ENCODE assay signal across 19 cellular contexts in the genomic region with DNA sequence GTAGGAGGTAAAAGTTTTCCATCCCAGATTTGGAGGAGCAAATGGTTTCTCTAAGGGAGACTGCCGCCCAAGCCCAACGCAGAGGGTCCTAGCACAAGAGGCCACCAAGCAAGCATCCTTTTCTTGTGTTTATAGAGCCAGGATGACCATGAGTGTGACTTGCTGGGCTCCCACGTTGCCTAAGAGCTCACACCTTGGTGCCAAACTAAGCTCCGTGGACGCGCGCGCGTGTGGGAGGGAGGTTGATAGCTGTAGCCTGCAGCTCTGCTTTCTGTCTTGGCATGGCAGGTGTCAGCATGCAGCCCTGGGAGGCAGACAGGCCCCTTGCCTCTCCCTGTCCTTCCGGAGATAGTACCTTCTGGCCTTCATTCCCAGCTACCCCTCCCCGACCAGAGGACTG.
A peak's percentile ranks its signal among the peaks of the same experiment; 100 is the strongest.
DNase-seq lines count a peak whose midpoint lies in the region; ATAC-seq and TF ChIP-seq lines count a peak whose summit lies in the region.
"Had no signal": no experiment of that assay in that cellular context is flagged by ENCODE, and none has a peak within 500 bp of the region (broad histone marks: within the 10 kb centered on the region; RNA-seq: fewer than 3 reads in every experiment).

No MANE protein-coding gene starts in this region.

- H3K27ac ChIP-seq in SK-N-SH (ENCODE audit: low read depth in 2 of 2, low read length in 1 of 2): no peak overlapping the region
- no peak overlapping the region for H3K27ac ChIP-seq in uterus
- no peak overlapping the region for H3K27ac ChIP-seq in tibial artery
- H3K27ac ChIP-seq in left ventricle myocardium inferior (replicated peaks): no peak overlapping the region
- H3K27ac ChIP-seq: GM23248 had no signal

- H3K9me3 ChIP-seq in SK-N-SH (no peaks in the 10 kb centered on the region), uterus (no peaks in the 10 kb centered on the region), tibial artery (no peaks in the 10 kb centered on the region), left ventricle myocardium inferior (replicated peaks) (no peaks in the 10 kb centered on the region)
- H3K9me3 ChIP-seq: BE2C, Caco-2, HAP-1 had no signal

- H2AFZ ChIP-seq in SK-N-SH (ENCODE audit: low read depth): no peak overlapping the region
- H2AFZ ChIP-seq: GM23248 had no signal

- no peaks in the 10 kb centered on the region for H3K27me3 ChIP-seq in SK-N-SH (ENCODE audit: insufficient read depth)
- no peaks in the 10 kb centered on the region for H3K27me3 ChIP-seq in uterus
- peaks cover 0 to 6% of the 10 kb centered on the region in 2 donors for H3K27me3 ChIP-seq in tibial artery
- H3K27me3 ChIP-seq in left ventricle myocardium inferior (ENCODE audit: low read depth): peaks cover 57% of the 10 kb centered on the region

- no peak overlapping the region for H3K4me2 ChIP-seq in SK-N-SH

- H3K36me3 ChIP-seq in SK-N-SH (replicated peaks in 1 of 2; ENCODE audit: control insufficient read depth in 1 of 2, insufficient read depth in 2 of 2, low read length in 1 of 2) (no peaks in the 10 kb centered on the region), uterus (no peaks in the 10 kb centered on the region), tibial artery (no peaks in the 10 kb centered on the region), left ventricle myocardium inferior (no peaks in the 10 kb centered on the region)
- H3K36me3 ChIP-seq: BE2C, HAP-1 had no signal

- POLR2A ChIA-PET in SK-N-SH (lab: Yijun Ruan, JAX): no interaction called here

- H3K9ac ChIP-seq in SK-N-SH: no peak overlapping the region
- H3K9ac ChIP-seq: GM23248 had no signal

- H3K79me2 ChIP-seq in SK-N-SH (ENCODE audit: insufficient read depth): no peaks in the 10 kb centered on the region

- no peak for TF ChIP-seq EP300 in SK-N-SH (IDR thresholded peaks at IDR 0.05; ENCODE audit: borderline replicate concordance in 1 of 2, low read depth in 1 of 2, low read length in 1 of 2)

- no peaks in the 10 kb centered on the region for H3F3A ChIP-seq in SK-N-SH (replicated peaks; ENCODE audit: insufficient read depth)

- no peaks in the 10 kb centered on the region for H4K20me1 ChIP-seq in SK-N-SH (ENCODE audit: insufficient read depth)

- ATAC-seq in SK-N-SH treated with all-trans-retinoic acid at 6 μM for 48 hours (no peak), HG02981 (IDR thresholded peaks at IDR 0.05; ENCODE audit: unreplicated experiment) (no peak)
- ATAC-seq: GM12878 had no signal

- TF ChIP-seq POLR2A in uterus (IDR thresholded peaks at IDR 0.05): no peak

- CTCF ChIA-PET in SK-N-SH (lab: Yijun Ruan, JAX): interaction anchor here (1.1 to 2.3 kb wide), 2 partner anchors 204 to 215 kb away, joined by 3 to 11 read pairs; no protein-coding TSS in a partner anchor

- no peak for TF ChIP-seq CTCF in SK-N-SH (IDR thresholded peaks at IDR 0.05)
- TF ChIP-seq CTCF in uterus (IDR thresholded peaks at IDR 0.05): no peak
- TF ChIP-seq CTCF in tibial artery (IDR thresholded peaks at IDR 0.05): no peak
- TF ChIP-seq CTCF in left ventricle myocardium inferior (IDR thresholded peaks at IDR 0.05; ENCODE audit: borderline replicate concordance): no peak

- no peak for TF ChIP-seq RAD21 in SK-N-SH (IDR thresholded peaks at IDR 0.05; ENCODE audit: low read length)

- peaks cover 0 to 5% of the 10 kb centered on the region in 2 experiments; a peak in 1 of 4 replicates for H3K4me1 ChIP-seq in SK-N-SH (ENCODE audit: control insufficient read depth in 1 of 2, insufficient read depth in 2 of 2, low read depth in 1 of 2, low read length in 1 of 2)
- no peaks in the 10 kb centered on the region for H3K4me1 ChIP-seq in uterus
- no peaks in the 10 kb centered on the region for H3K4me1 ChIP-seq in tibial artery
- H3K4me1 ChIP-seq in left ventricle myocardium inferior: no peaks in the 10 kb centered on the region
- H3K4me1 ChIP-seq: BE2C, Caco-2 had no signal

- H3K4me3 ChIP-seq in SK-N-SH (ENCODE audit: low read depth in 2 of 2, low read length in 1 of 2): no peak overlapping the region
- no peak overlapping the region for H3K4me3 ChIP-seq in uterus
- no peak overlapping the region for H3K4me3 ChIP-seq in tibial artery
- no peak overlapping the region for H3K4me3 ChIP-seq in left ventricle myocardium inferior
- H3K4me3 ChIP-seq: GM12878, GM23248, HAP-1 had no signal

- WGBS in SK-N-SH (ENCODE audit: low lambda C conversion rate): 56% methylated on average over 9 of the region's 11 CpGs

- no peaks in the 10 kb centered on the region for H3K9me2 ChIP-seq in SK-N-SH

- intact Hi-C loops in uterus (cut with DNase I; ENCODE audit: low total_unique reads): no loop called here
- intact Hi-C loops in tibial artery (cut with DNase I; ENCODE audit: low total_unique reads): no loop called here
- intact Hi-C loops in left ventricle myocardium inferior (cut with micrococcal nuclease): no loop called here

- DNase-seq in SK-N-SH (peak; percentile 18), NCI-H69 (lab: John Stamatoyannopoulos, UW) (peak; percentile 28), fibroblast of gingiva (ENCODE audit: low read depth) (peak; percentile 3), uterus (peak; percentile 40 to 42), tibial artery (no peak), left ventricle myocardium inferior (no peak)
- DNase-seq: ACHN; BE2C; C1 segment of cervical spinal cord; Caco-2; CD4-positive, CD25-positive, alpha-beta regulatory T cell; CD8-positive, alpha-beta memory T cell; DMS79 treated with DMSO at 0.1 percent for 48 hours; GM23248; KBM-7 had no signal

TF ChIP-seq in SK-N-SH, 30 proteins besides CTCF, POLR2A, EP300 and RAD21 (continues in another document):
- TF ChIP-seq, protein P1, sequence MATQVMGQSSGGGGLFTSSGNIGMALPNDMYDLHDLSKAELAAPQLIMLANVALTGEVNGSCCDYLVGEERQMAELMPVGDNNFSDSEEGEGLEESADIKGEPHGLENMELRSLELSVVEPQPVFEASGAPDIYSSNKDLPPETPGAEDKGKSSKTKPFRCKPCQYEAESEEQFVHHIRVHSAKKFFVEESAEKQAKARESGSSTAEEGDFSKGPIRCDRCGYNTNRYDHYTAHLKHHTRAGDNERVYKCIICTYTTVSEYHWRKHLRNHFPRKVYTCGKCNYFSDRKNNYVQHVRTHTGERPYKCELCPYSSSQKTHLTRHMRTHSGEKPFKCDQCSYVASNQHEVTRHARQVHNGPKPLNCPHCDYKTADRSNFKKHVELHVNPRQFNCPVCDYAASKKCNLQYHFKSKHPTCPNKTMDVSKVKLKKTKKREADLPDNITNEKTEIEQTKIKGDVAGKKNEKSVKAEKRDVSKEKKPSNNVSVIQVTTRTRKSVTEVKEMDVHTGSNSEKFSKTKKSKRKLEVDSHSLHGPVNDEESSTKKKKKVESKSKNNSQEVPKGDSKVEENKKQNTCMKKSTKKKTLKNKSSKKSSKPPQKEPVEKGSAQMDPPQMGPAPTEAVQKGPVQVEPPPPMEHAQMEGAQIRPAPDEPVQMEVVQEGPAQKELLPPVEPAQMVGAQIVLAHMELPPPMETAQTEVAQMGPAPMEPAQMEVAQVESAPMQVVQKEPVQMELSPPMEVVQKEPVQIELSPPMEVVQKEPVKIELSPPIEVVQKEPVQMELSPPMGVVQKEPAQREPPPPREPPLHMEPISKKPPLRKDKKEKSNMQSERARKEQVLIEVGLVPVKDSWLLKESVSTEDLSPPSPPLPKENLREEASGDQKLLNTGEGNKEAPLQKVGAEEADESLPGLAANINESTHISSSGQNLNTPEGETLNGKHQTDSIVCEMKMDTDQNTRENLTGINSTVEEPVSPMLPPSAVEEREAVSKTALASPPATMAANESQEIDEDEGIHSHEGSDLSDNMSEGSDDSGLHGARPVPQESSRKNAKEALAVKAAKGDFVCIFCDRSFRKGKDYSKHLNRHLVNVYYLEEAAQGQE (IDR thresholded peaks at IDR 0.05; ENCODE audit: low read depth, low read length): no peak
- TF ChIP-seq NRF1 (IDR thresholded peaks at IDR 0.05; ENCODE audit: low read depth, low read length) (no peak), SIN3A (IDR thresholded peaks at IDR 0.05; ENCODE audit: borderline replicate concordance, low read depth, low read length) (no peak), NFIC (IDR thresholded peaks at IDR 0.05; ENCODE audit: borderline replicate concordance) (no peak), TAF1 (IDR thresholded peaks at IDR 0.05; ENCODE audit: borderline replicate concordance, low read depth, low read length) (no peak)

TF ChIP-seq in SK-N-SH treated with all-trans-retinoic acid at 6 μM for 48 hours, 23 proteins besides CTCF, POLR2A, EP300 and RAD21 (continues in another document):
- no peak for TF ChIP-seq ESRRG (CRISPR knock-in tag; IDR thresholded peaks at IDR 0.05)
- TF ChIP-seq, protein P2, sequence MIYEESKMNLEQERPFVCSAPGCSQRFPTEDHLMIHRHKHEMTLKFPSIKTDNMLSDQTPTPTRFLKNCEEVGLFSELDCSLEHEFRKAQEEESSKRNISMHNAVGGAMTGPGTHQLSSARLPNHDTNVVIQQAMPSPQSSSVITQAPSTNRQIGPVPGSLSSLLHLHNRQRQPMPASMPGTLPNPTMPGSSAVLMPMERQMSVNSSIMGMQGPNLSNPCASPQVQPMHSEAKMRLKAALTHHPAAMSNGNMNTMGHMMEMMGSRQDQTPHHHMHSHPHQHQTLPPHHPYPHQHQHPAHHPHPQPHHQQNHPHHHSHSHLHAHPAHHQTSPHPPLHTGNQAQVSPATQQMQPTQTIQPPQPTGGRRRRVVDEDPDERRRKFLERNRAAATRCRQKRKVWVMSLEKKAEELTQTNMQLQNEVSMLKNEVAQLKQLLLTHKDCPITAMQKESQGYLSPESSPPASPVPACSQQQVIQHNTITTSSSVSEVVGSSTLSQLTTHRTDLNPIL (CRISPR knock-in tag; IDR thresholded peaks at IDR 0.05; ENCODE audit: low read depth): no peak
- TF ChIP-seq ISL1 (CRISPR knock-in tag; IDR thresholded peaks at IDR 0.05): no peak
- TF ChIP-seq, protein P3, sequence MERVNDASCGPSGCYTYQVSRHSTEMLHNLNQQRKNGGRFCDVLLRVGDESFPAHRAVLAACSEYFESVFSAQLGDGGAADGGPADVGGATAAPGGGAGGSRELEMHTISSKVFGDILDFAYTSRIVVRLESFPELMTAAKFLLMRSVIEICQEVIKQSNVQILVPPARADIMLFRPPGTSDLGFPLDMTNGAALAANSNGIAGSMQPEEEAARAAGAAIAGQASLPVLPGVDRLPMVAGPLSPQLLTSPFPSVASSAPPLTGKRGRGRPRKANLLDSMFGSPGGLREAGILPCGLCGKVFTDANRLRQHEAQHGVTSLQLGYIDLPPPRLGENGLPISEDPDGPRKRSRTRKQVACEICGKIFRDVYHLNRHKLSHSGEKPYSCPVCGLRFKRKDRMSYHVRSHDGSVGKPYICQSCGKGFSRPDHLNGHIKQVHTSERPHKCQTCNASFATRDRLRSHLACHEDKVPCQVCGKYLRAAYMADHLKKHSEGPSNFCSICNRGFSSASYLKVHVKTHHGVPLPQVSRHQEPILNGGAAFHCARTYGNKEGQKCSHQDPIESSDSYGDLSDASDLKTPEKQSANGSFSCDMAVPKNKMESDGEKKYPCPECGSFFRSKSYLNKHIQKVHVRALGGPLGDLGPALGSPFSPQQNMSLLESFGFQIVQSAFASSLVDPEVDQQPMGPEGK (CRISPR knock-in tag; IDR thresholded peaks at IDR 0.05; ENCODE audit: borderline replicate concordance): no peak
- TF ChIP-seq ZNF8 (CRISPR knock-in tag; IDR thresholded peaks at IDR 0.05): no peak
- TF ChIP-seq ARNTL (CRISPR knock-in tag; IDR thresholded peaks at IDR 0.05; ENCODE audit: borderline replicate concordance, low read depth): no peak
- no peak for TF ChIP-seq ZC3H10 (CRISPR knock-in tag; IDR thresholded peaks at IDR 0.05)
- TF ChIP-seq CSDC2 (CRISPR knock-in tag; IDR thresholded peaks at IDR 0.05): no peak

Comparison
In these comparisons a context has a peak if more than half of its experiments do, and no peak if none do; other contexts are left out.
1. DNase-seq: peak in SK-N-SH (single experiment), NCI-H69 (single experiment), fibroblast of gingiva (single experiment) and uterus (2 of 2); none in tibial artery (0 of 2) and left ventricle myocardium inferior (single experiment).